In the genomic region with DNA sequence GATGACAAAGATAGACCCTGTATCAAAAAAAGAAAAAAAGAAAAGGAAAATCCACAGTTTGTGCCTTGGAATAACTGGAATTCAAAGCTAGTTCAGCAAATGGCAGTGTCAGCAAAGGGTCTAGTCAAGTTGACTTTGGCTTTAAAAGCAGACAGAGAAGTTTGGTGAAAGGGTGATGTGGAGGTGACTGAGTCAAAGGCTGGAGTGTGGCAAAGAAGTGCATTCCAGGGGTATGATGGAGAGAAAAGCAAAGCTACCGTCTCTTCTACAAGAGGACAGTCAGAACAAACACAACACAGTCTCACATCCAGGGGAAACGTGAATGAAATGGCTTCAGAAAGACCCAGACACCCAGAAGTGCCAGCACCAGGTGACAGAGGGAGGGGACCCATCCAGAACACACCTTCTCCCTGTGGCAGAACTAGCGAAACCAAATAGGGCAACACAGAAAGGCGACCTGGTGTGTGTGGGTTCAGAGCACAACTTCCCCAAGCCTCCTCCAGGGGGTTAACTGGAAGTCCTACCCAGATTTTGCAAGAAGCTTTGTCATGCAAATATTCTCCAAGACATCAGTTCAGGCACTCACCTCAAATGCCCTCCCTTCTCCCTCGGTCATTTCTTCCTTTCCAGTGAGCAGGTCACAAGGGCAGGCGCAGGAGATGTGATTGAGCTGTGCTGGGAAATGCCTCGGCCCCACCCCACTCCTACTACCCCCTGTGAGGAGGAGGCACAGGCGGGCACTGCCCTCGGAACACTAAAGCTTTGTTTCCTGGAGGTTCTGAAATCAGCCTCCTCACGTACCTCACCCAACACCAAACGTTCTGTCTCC, we compare ENCODE assay signal across 9 cellular contexts.
DNase-seq lines count a peak whose midpoint lies in the region; FAIRE-seq and TF ChIP-seq lines count a peak whose summit lies in the region.
"Had no signal": no experiment of that assay in that cellular context is flagged by ENCODE, and none has a peak within 500 bp of the region (broad histone marks: within the 10 kb centered on the region; RNA-seq: fewer than 3 reads in every experiment).

No MANE protein-coding gene starts in this region.

- DNase-seq in astrocyte of the spinal cord (ENCODE audit: low read depth, low spot score), result peak; percentile 90
- peak; percentile 36 for DNase-seq in myocyte (ENCODE audit: low read depth)
- no peak for DNase-seq in GM19239 (ENCODE audit: insufficient read length, low spot score)
- DNase-seq in effector CD4-positive, alpha-beta T cell, result no peak
- DNase-seq in NCI-H2107 (lab: John Stamatoyannopoulos, UW), result no peak
- no peak for DNase-seq in stimulated activated CD4-positive, alpha-beta T cell treated with anti-CD3 and anti-CD28 coated beads, Interleukin-2, amount 100 ng/mL, for 48 hours
- DNase-seq: erythroblast had no signal

- no peaks in the 10 kb centered on the region for H3K9me3 ChIP-seq in HUES6 (ENCODE audit: control insufficient read depth, insufficient read depth, low read depth, low read length)

- H3K36me3 ChIP-seq in HUES6 (ENCODE audit: control insufficient read depth, insufficient read depth, low read length), result no peaks in the 10 kb centered on the region

- in situ Hi-C loops in astrocyte of the spinal cord (cut with HindIII; ENCODE audit: low sequenced_read_pairs), result no loop called here

- H3K4me1 ChIP-seq in HUES6 (ENCODE audit: control insufficient read depth, insufficient read depth, low read length), result peaks cover 13% of the 10 kb centered on the region

- H3K9ac ChIP-seq in HUES6 (ENCODE audit: low read length), result no peak overlapping the region

- peaks cover 4% of the 10 kb centered on the region; the same call in 1 of the 2 replicates for H3K27me3 ChIP-seq in HUES6 (ENCODE audit: control insufficient read depth, insufficient read depth, low read length)

- peak overlapping the region; percentile 31 for H3K4me3 ChIP-seq in HUES6 (ENCODE audit: low read depth, low read length)
- no peak overlapping the region for H3K4me3 ChIP-seq in astrocyte of the spinal cord (ENCODE audit: low read depth, low read length)

- no peak overlapping the region for H3K27ac ChIP-seq in HUES6 (ENCODE audit: low read depth, low read length)

- TF ChIP-seq CTCF in GM12872 (IDR thresholded peaks at IDR 0.05; ENCODE audit: insufficient read depth, low read depth, low read length) (peak; percentile 63), astrocyte of the spinal cord (IDR thresholded peaks at IDR 0.05; ENCODE audit: low read depth, low read length) (peak; percentile 44)

- FAIRE-seq in GM19239 (lab: Jason Lieb, UNC), result no peak

Comparison
In these comparisons a context has a peak if more than half of its experiments do, and no peak if none do; other contexts are left out.
1. DNase-seq: peak in astrocyte of the spinal cord (single experiment) and myocyte (single experiment); none in GM19239 (single experiment), effector CD4-positive, alpha-beta T cell (single experiment), NCI-H2107 (single experiment) and stimulated activated CD4-positive, alpha-beta T cell treated with anti-CD3 and anti-CD28 coated beads, Interleukin-2, amount 100 ng/mL, for 48 hours (0 of 2).